ENCODE assay signal across 7 cellular contexts in the genomic region with DNA sequence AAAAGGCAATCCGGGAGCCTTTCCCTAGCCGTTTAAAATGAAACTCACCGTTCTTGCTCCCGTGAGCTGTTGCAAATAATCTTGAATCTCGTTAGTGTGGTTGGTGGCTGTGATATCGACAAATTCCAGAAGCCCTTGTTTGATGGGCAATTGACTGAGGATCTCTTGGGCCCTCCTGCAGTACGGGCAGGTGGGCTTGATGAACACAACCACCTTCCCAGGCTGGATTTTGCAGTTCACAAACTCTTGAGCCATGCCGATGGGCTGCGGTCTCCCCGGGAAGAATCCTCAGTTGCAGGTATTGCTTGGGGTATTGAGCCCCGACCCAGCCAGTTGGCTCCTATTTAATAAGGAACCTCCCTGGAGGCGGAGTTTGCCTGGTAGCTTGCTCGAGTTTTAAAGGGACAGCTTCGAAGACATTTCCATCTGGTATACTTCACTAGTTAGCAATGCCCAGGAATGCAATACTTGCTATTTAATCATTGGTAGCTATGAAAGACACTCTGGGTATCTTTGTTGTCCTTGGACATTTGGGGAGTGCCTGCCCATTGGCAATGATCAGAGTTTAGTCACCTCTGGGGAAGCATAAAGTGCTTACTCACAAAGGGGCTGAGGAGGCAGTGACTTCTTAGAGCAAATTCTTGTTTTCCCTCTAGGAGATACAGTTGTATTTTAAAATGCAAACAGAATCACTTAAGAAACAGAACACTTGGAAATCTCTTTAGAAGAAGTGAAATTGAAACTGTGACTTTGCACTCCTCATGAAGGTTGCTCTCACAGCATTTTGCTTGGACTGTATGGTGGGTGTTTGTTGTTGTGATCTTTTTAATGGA. TPM values are rescaled to one million over a fixed set of nuclear protein-coding genes. Genes with fewer than 3 reads are reported as not detected.
A peak's percentile ranks its signal among the peaks of the same experiment; 100 is the strongest.
DNase-seq lines count a peak whose midpoint lies in the region; ATAC-seq and TF ChIP-seq lines count a peak whose summit lies in the region.

TSS of gene GLRX (minus strand) at position 319 of the 833 bp plus-strand sequence. CDS start at position 255, 64 bp downstream.

- no peaks in the 10 kb centered on the region for H3K9me3 Mint-ChIP-seq in progenitor cell of endocrine pancreas (ENCODE audit: low read depth)

- intact Hi-C loops in right cardiac atrium (cut with DNase I), result no loop called here

- DNase-seq in GM03348 (ENCODE audit: low spot score), result peak; percentile 88
- peak; percentile 89 for DNase-seq in astrocyte of the hippocampus (ENCODE audit: low read depth, low spot score)
- DNase-seq in right cardiac atrium, result peak; percentile 75 to 88 (median 80)
- DNase-seq in progenitor cell of endocrine pancreas (ENCODE audit: low spot score, unreplicated experiment), result peak; percentile 10

- H3K9me3 ChIP-seq in HUES64 (ENCODE audit: insufficient read depth, low read depth, low read length) (no peaks in the 10 kb centered on the region), right cardiac atrium (ENCODE audit: control insufficient read depth, low read length) (no peaks in the 10 kb centered on the region)

- H3K27ac Mint-ChIP-seq in progenitor cell of endocrine pancreas, result peak within 1 kb of the TSS; percentile 92

- peak; percentile 44 for ATAC-seq in GM21528 (IDR thresholded peaks at IDR 0.05; ENCODE audit: low FRiP score, unreplicated experiment)
- ATAC-seq in SK-N-SH treated with all-trans-retinoic acid at 6 μM for 48 hours, result peak; percentile 88
- ATAC-seq in right cardiac atrium, result peak; percentile 82 to 84

- H3K27me3 ChIP-seq in HUES64 (ENCODE audit: insufficient read depth, low read length), result no peaks in the 10 kb centered on the region
- H3K27me3 ChIP-seq in right cardiac atrium (ENCODE audit: control insufficient read depth, insufficient read depth), result no peaks in the 10 kb centered on the region

- peaks cover 32% of the 10 kb centered on the region for H3K4me1 Mint-ChIP-seq in progenitor cell of endocrine pancreas (ENCODE audit: low read depth)

- 1% methylated on average over 14 of the region's 14 CpGs for WGBS in HUES64
- under 1% methylated on average over 14 of the region's 14 CpGs for WGBS in right cardiac atrium

- H3K27me3 Mint-ChIP-seq in progenitor cell of endocrine pancreas, result peaks cover 4% of the 10 kb centered on the region

- no peak for TF ChIP-seq CTCF in progenitor cell of endocrine pancreas (IDR thresholded peaks at IDR 0.05; ENCODE audit: unreplicated experiment)

- peak within 1 kb of the TSS; percentile 73 for H3K9ac ChIP-seq in HUES64 (ENCODE audit: low read depth, low read length)

- H3K36me3 ChIP-seq in HUES64 (ENCODE audit: insufficient read depth, low read length), result no peaks in the 10 kb centered on the region

- H3K4me3 ChIP-seq in HUES64 (ENCODE audit: low read length) (peak within 1 kb of the TSS; percentile 84), right cardiac atrium (ENCODE audit: low read length) (peak within 1 kb of the TSS; percentile 93)

- peak within 1 kb of the TSS; percentile 88 for H3K4me3 Mint-ChIP-seq in progenitor cell of endocrine pancreas (ENCODE audit: low read depth)

- H3K27ac ChIP-seq in HUES64 (ENCODE audit: low read depth, low read length) (peak within 1 kb of the TSS; percentile 1; the same call in 1 of the 2 replicates), right cardiac atrium (ENCODE audit: low read length) (peak within 1 kb of the TSS; percentile 99)

- peaks cover 28% of the 10 kb centered on the region for H3K4me1 ChIP-seq in HUES64 (ENCODE audit: insufficient read depth, low read length)
- peaks cover 14% of the 10 kb centered on the region for H3K4me1 ChIP-seq in right cardiac atrium (ENCODE audit: control insufficient read depth, insufficient read depth, low read length)

- no peaks in the 10 kb centered on the region for H3K36me3 Mint-ChIP-seq in progenitor cell of endocrine pancreas (ENCODE audit: insufficient read depth)

TF ChIP-seq in SK-N-SH treated with all-trans-retinoic acid at 6 μM for 48 hours, 23 proteins besides CTCF, POLR2A, EP300 and RAD21:
- TF ChIP-seq ISL1 (CRISPR knock-in tag; IDR thresholded peaks at IDR 0.05) (no peak), POU6F1 (CRISPR knock-in tag; IDR thresholded peaks at IDR 0.05; ENCODE audit: borderline replicate concordance, low read depth) (no peak)

RNA-seq across cellular contexts. Expression of gene GLRX, which starts in this region (rescaled TPM):
- 20.6 TPM for polyA plus RNA-seq in HUES64 (2013, experiment 1 of 2)
- 23.1 TPM for polyA plus RNA-seq in HUES64 (2013, experiment 2 of 2)
- total RNA-seq in right cardiac atrium (10 to 100 TPM; 70.2 to 85.2 (median 79.4) TPM), progenitor cell of endocrine pancreas (11.6 and 12.7 TPM in 2 replicates)
- polyA plus RNA-seq in right cardiac atrium, result 192 TPM

Comparison
In these comparisons a context has a peak if more than half of its experiments do, and no peak if none do; other contexts are left out.
1. Peak in every context shown above with its lines: DNase-seq, ATAC-seq, H3K4me3 ChIP-seq and H3K27ac ChIP-seq.
2. DNase-seq: peak in every context shown above with its lines; median percentile 89 in astrocyte of the hippocampus; 88 in GM03348; 80 in right cardiac atrium; 10 in progenitor cell of endocrine pancreas.